ENCODE assay signal across 19 cellular contexts in the genomic region with DNA sequence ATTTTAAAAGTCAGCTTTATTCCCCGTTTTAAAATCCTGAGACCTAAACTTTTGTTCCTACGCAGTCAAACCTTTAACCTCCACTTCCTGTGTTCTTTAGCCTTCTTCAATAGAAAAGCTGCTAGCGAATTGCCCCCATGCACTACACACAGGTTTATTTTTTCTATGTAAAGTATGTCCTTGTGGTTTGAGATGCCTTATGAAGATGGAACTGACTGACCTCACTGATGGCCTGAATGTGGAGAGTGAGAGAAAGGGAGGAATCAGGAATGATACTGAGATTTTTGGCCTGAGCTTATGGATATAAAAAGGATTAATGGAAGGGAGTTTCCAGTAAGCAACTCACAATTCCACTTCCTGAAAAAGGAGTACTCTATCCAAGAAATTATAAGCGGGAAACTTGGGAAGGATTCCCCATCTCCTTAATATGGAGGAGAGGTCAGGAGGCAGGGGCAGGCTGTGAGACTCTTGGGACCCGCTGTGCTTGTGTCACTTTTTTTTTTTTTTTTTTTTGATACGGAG.
A peak's percentile ranks its signal among the peaks of the same experiment; 100 is the strongest.
DNase-seq lines count a peak whose midpoint lies in the region; ATAC-seq, FAIRE-seq and TF ChIP-seq lines count a peak whose summit lies in the region.
"Had no signal": no experiment of that assay in that cellular context is flagged by ENCODE, and none has a peak within 500 bp of the region (broad histone marks: within the 10 kb centered on the region; RNA-seq: fewer than 3 reads in every experiment).

No MANE protein-coding gene starts in this region.

- H3K9me3 ChIP-seq in kidney (ENCODE audit: control insufficient read depth in 1 of 2, low read length in 2 of 2) (no peaks in the 10 kb centered on the region), thymus (ENCODE audit: control insufficient read depth) (no peaks in the 10 kb centered on the region), ovary (no peaks in the 10 kb centered on the region)
- H3K9me3 ChIP-seq: testis had no signal

- WGBS in thymus: 76% methylated on average over 6 of the region's 6 CpGs
- WGBS in ovary, 3 donors: 35 to 49% (median 45%) methylated on average over 6 of the region's 6 CpGs

- TF ChIP-seq CTCF in kidney (IDR thresholded peaks at IDR 0.05; ENCODE audit: borderline replicate concordance, extremely low read depth, insufficient read depth) (no peak), ovary (IDR thresholded peaks at IDR 0.05) (no peak)

- no peak for TF ChIP-seq EP300 in ovary (IDR thresholded peaks at IDR 0.05)

- H3K27ac ChIP-seq in kidney (ENCODE audit: low read depth in 2 of 2, low read length in 2 of 2) (peak overlapping the region in 1 of 2 donors; percentile 38), thymus (ENCODE audit: low read depth) (peak overlapping the region; percentile 31), ovary (no peak overlapping the region)

- H3K36me3 ChIP-seq in kidney (ENCODE audit: control insufficient read depth in 1 of 2, insufficient read depth in 2 of 2, low read length in 2 of 2) (no peaks in the 10 kb centered on the region), thymus (ENCODE audit: control insufficient read depth, insufficient read depth) (no peaks in the 10 kb centered on the region), ovary (no peaks in the 10 kb centered on the region)

- no peak overlapping the region for H3K27ac Mint-ChIP-seq in activated T-cell treated with anti-CD3 and anti-CD28 coated beads, Interleukin-2, amount 50 U/mL, for 72 hours
- peak overlapping the region; percentile 80 for H3K27ac Mint-ChIP-seq in activated naive CD8-positive, alpha-beta T cell treated with anti-CD3 and anti-CD28 coated beads for 36 hours
- H3K27ac Mint-ChIP-seq: activated naive CD4-positive, alpha-beta T cell treated with anti-CD3 and anti-CD28 coated beads for 36 hours had no signal

- H3K4me1 Mint-ChIP-seq in activated T-cell treated with anti-CD3 and anti-CD28 coated beads, Interleukin-2, amount 50 U/mL, for 72 hours (ENCODE audit: low read depth): peaks cover 49% of the 10 kb centered on the region
- peaks cover 55% of the 10 kb centered on the region for H3K4me1 Mint-ChIP-seq in activated naive CD8-positive, alpha-beta T cell treated with anti-CD3 and anti-CD28 coated beads for 36 hours

- FAIRE-seq in kidney (lab: Jason Lieb, UNC): no peak
- FAIRE-seq: A204.1, colon, islet of Langerhans, small intestine had no signal

- peaks cover 1 to 2% of the 10 kb centered on the region in 2 donors for H3K9me3 Mint-ChIP-seq in activated T-cell treated with anti-CD3 and anti-CD28 coated beads, Interleukin-2, amount 50 U/mL, for 72 hours
- peaks cover 3% of the 10 kb centered on the region for H3K9me3 Mint-ChIP-seq in activated naive CD8-positive, alpha-beta T cell treated with anti-CD3 and anti-CD28 coated beads for 36 hours

- peak overlapping the region; percentile 18 to 21 for H3K4me3 Mint-ChIP-seq in activated T-cell treated with anti-CD3 and anti-CD28 coated beads, Interleukin-2, amount 50 U/mL, for 72 hours
- H3K4me3 Mint-ChIP-seq in activated naive CD8-positive, alpha-beta T cell treated with anti-CD3 and anti-CD28 coated beads for 36 hours: no peak overlapping the region
- H3K4me3 Mint-ChIP-seq: activated naive CD4-positive, alpha-beta T cell treated with anti-CD3 and anti-CD28 coated beads for 36 hours had no signal

- H3K4me1 ChIP-seq in kidney (ENCODE audit: control insufficient read depth in 1 of 2, insufficient read depth in 1 of 2, low read depth in 1 of 2, low read length in 2 of 2) (no peaks in the 10 kb centered on the region), thymus (ENCODE audit: control insufficient read depth, insufficient read depth, low read length) (no peaks in the 10 kb centered on the region), ovary (ENCODE audit: insufficient read depth) (no peaks in the 10 kb centered on the region)
- H3K4me1 ChIP-seq: testis had no signal

- H3K4me3 ChIP-seq in kidney (ENCODE audit: low read length in 2 of 2) (no peak overlapping the region), thymus (ENCODE audit: low read length) (no peak overlapping the region), ovary (no peak overlapping the region)
- H3K4me3 ChIP-seq: testis had no signal

- H3K27me3 ChIP-seq in thymus (ENCODE audit: control insufficient read depth, insufficient read depth) (no peaks in the 10 kb centered on the region), ovary (no peaks in the 10 kb centered on the region)
- H3K27me3 ChIP-seq: testis had no signal

- intact Hi-C loops in kidney (cut with DNase I) (no loop called here), ovary (cut with DNase I) (no loop called here)

- no peak for DNase-seq in activated T-cell treated with anti-CD3 and anti-CD28 coated beads, Interleukin-2, amount 50 U/mL, for 72 hours
- DNase-seq in activated T-cell treated with anti-CD3 and anti-CD28 coated beads, Interleukin-2, amount 50 U/mL, for 1 hour: no peak
- no peak for DNase-seq in activated naive CD8-positive, alpha-beta T cell treated with anti-CD3 and anti-CD28 coated beads for 36 hours
- peak; percentile 84 for DNase-seq in kidney
- no peak for DNase-seq in ovary
- DNase-seq in NCI-H2196 treated with DMSO at 0.1 percent for 48 hours (lab: John Stamatoyannopoulos, UW; ENCODE audit: unreplicated experiment): no peak
- no peak for DNase-seq in central memory CD4-positive, alpha-beta T cell
- DNase-seq: activated naive CD4-positive, alpha-beta T cell treated with anti-CD3 and anti-CD28 coated beads for 36 hours; Calu3; foreskin fibroblast; NCI-H1048; NCI-H2227 treated with DMSO at 0.1 percent for 48 hours; PC-3; small intestine; testis had no signal

- no peak for ATAC-seq in activated T-cell treated with anti-CD3 and anti-CD28 coated beads, Interleukin-2, amount 50 U/mL, for 72 hours (replicated peaks in 1 of 2)
- ATAC-seq: PC-3 had no signal

- H3K36me3 Mint-ChIP-seq in activated T-cell treated with anti-CD3 and anti-CD28 coated beads, Interleukin-2, amount 50 U/mL, for 72 hours (ENCODE audit: insufficient read depth in 2 of 2): peaks cover 2 to 7% of the 10 kb centered on the region in 2 donors
- peaks cover 3% of the 10 kb centered on the region for H3K36me3 Mint-ChIP-seq in activated naive CD8-positive, alpha-beta T cell treated with anti-CD3 and anti-CD28 coated beads for 36 hours

- peaks cover 16% of the 10 kb centered on the region for H3K27me3 Mint-ChIP-seq in activated T-cell treated with anti-CD3 and anti-CD28 coated beads, Interleukin-2, amount 50 U/mL, for 72 hours (ENCODE audit: low read depth)
- H3K27me3 Mint-ChIP-seq in activated naive CD8-positive, alpha-beta T cell treated with anti-CD3 and anti-CD28 coated beads for 36 hours: peaks cover 6% of the 10 kb centered on the region

- TF ChIP-seq POLR2A in ovary (IDR thresholded peaks at IDR 0.05): no peak

- H3K9ac ChIP-seq in kidney (ENCODE audit: low read length in 2 of 2): no peak overlapping the region
